In genomic region chr9:37617837-37618236, GRCh38 we compare ENCODE assay signal across 15 cellular contexts. TPM values are rescaled to one million over a fixed set of nuclear protein-coding genes. Genes with fewer than 3 reads are reported as not detected.
A peak's percentile ranks its signal among the peaks of the same experiment; 100 is the strongest.
DNase-seq lines count a peak whose midpoint lies in the region; ATAC-seq and TF ChIP-seq lines count a peak whose summit lies in the region.
"Had no signal": no experiment of that assay in that cellular context is flagged by ENCODE, and none has a peak within 500 bp of the region (broad histone marks: within the 10 kb centered on the region; RNA-seq: fewer than 3 reads in every experiment).

No MANE protein-coding gene starts in this region.

- ATAC-seq in Panc1: 0 out of 2 replicates have a peak, but pooled peaks have one; percentile 26
- no peak for ATAC-seq in HG02678 (IDR thresholded peaks at IDR 0.05; ENCODE audit: unreplicated experiment)
- ATAC-seq in GM18870 (IDR thresholded peaks at IDR 0.05; ENCODE audit: unreplicated experiment): no peak
- ATAC-seq in GM21515 (IDR thresholded peaks at IDR 0.05; ENCODE audit: unreplicated experiment): no peak
- ATAC-seq: activated CD8-positive, alpha-beta T cell treated with anti-CD3 and anti-CD28 coated beads, Interleukin-2, amount 10 ng/mL, durations not matched to agents 7 days and 5 days; activated naive CD4-positive, alpha-beta T cell treated with anti-CD3 and anti-CD28 coated beads, Interleukin-2, amount 50 U/mL, for 72 hours had no signal

- H3K4me1 ChIP-seq in mammary epithelial cell (ENCODE audit: insufficient read depth, low read length) (no peaks in the 10 kb centered on the region), Panc1 (ENCODE audit: control insufficient read depth, insufficient read depth, low read length) (no peaks in the 10 kb centered on the region)
- H3K4me1 ChIP-seq: transverse colon had no signal

- H3K36me3 ChIP-seq in mammary epithelial cell (ENCODE audit: insufficient read depth, low read length) (no peaks in the 10 kb centered on the region), Panc1 (ENCODE audit: control insufficient read depth, insufficient read depth, low read length) (no peaks in the 10 kb centered on the region)
- H3K36me3 ChIP-seq: transverse colon had no signal

- no peaks in the 10 kb centered on the region for H3K36me3 Mint-ChIP-seq in MCF 10A (ENCODE audit: insufficient read depth, unreplicated experiment)
- H3K36me3 Mint-ChIP-seq: activated naive CD4-positive, alpha-beta T cell treated with anti-CD3 and anti-CD28 coated beads, Interleukin-2, amount 50 U/mL, for 72 hours had no signal

- peak; percentile 14 for DNase-seq in MCF 10A (ENCODE audit: unreplicated experiment)
- DNase-seq in mammary epithelial cell: no peak
- no peak for DNase-seq in Panc1 (ENCODE audit: low read depth, low spot score)
- peak; percentile 12 for DNase-seq in glomerular visceral epithelial cell (ENCODE audit: extremely low spot score)
- no peak for DNase-seq in activated T-cell treated with anti-CD3 and anti-CD28 coated beads, Interleukin-2, amount 50 U/mL, for 48 hours
- DNase-seq: activated CD8-positive, alpha-beta T cell treated with anti-CD3 and anti-CD28 coated beads, Interleukin-2, amount 10 ng/mL, durations not matched to agents 7 days and 5 days; NCI-H446 treated with DMSO at 0.1 percent for 48 hours; RPMI8226; T1000; transverse colon had no signal

- H3K9me3 Mint-ChIP-seq in MCF 10A (ENCODE audit: unreplicated experiment): no peaks in the 10 kb centered on the region
- H3K9me3 Mint-ChIP-seq: activated naive CD4-positive, alpha-beta T cell treated with anti-CD3 and anti-CD28 coated beads, Interleukin-2, amount 50 U/mL, for 72 hours had no signal

- dilution Hi-C loops in mammary epithelial cell (cut with HindIII; ENCODE audit: low sequenced_read_pairs): no loop called here

- H3K27me3 Mint-ChIP-seq in MCF 10A (ENCODE audit: insufficient read depth, unreplicated experiment): no peaks in the 10 kb centered on the region

- H3K4me2 ChIP-seq in mammary epithelial cell (ENCODE audit: insufficient read depth, low read depth, low read length): no peak overlapping the region

- intact Hi-C loops in MCF 10A (cut with micrococcal nuclease): no loop called here
- intact Hi-C loops in mammary epithelial cell (cut with micrococcal nuclease): no loop called here
- intact Hi-C loops in Panc1 (cut with micrococcal nuclease; ENCODE audit: unreplicated experiment): no loop called here

- TF ChIP-seq CTCF in MCF 10A (IDR thresholded peaks at IDR 0.05; ENCODE audit: unreplicated experiment): no peak
- TF ChIP-seq CTCF in mammary epithelial cell (conservative IDR thresholded peaks at IDR 0.05 in 1 of 2, IDR thresholded peaks at IDR 0.05 in 1 of 2; ENCODE audit: extremely low read depth in 1 of 2, insufficient read depth in 1 of 2, low read depth in 1 of 2, low read length in 2 of 2): no peak
- no peak for TF ChIP-seq CTCF in Panc1 (IDR thresholded peaks at IDR 0.05)

- POLR2A ChIA-PET in MCF 10A (lab: Yijun Ruan, JAX) (no interaction called here), Panc1 (lab: Charles Lee) (no interaction called here)

- H3K27me3 ChIP-seq in mammary epithelial cell (ENCODE audit: insufficient read depth, low read length) (peaks cover 2% of the 10 kb centered on the region), Panc1 (ENCODE audit: control insufficient read depth, insufficient read depth, low read length) (peaks cover 7% of the 10 kb centered on the region; the same call in 1 of the 2 replicates)
- H3K27me3 ChIP-seq: transverse colon had no signal

- H3K4me3 ChIP-seq in mammary epithelial cell (replicated peaks in 1 of 3; ENCODE audit: insufficient read depth in 1 of 3, low read depth in 2 of 3, low read length in 3 of 3) (no peak overlapping the region), Panc1 (ENCODE audit: low read depth in 2 of 2, low read length in 2 of 2) (no peak overlapping the region)
- H3K4me3 ChIP-seq: coronary artery, transverse colon had no signal

- no peaks in the 10 kb centered on the region for H4K20me1 ChIP-seq in mammary epithelial cell (ENCODE audit: insufficient read depth, low read length)

- BruUV-seq in MCF 10A (replicated peaks; lab: Mats Ljungman, UMichigan) (no TSS peak), mammary epithelial cell (replicated peaks; lab: Mats Ljungman, UMichigan) (no TSS peak), Panc1 (replicated peaks; lab: Mats Ljungman, UMichigan) (no TSS peak)

- no peaks in the 10 kb centered on the region for H3K79me2 ChIP-seq in mammary epithelial cell (ENCODE audit: insufficient read depth, low read length)

- CTCF ChIA-PET in MCF 10A (lab: Yijun Ruan, JAX) (no interaction called here), mammary epithelial cell (lab: Charles Lee; ENCODE audit: low non-redundant PET) (no interaction called here), Panc1 (lab: Charles Lee) (no interaction called here)

- H2AFZ ChIP-seq in mammary epithelial cell (ENCODE audit: low read depth, low read length): no peak overlapping the region

- H3K9ac ChIP-seq in mammary epithelial cell (ENCODE audit: insufficient read depth, low read length): no peak overlapping the region

- no peaks in the 10 kb centered on the region for H3K4me1 Mint-ChIP-seq in MCF 10A (ENCODE audit: insufficient read depth, unreplicated experiment)

- in situ Hi-C loops in mammary epithelial cell (cut with MboI; ENCODE audit: low sequenced_read_pairs in 2 of 2) (no loop called here), Panc1 (cut with HindIII; ENCODE audit: low pct_unique_long_range_greater_than_20kb, low sequenced_read_pairs) (no loop called here)

- H3K4me3 Mint-ChIP-seq in MCF 10A (ENCODE audit: unreplicated experiment): no peak overlapping the region
- H3K4me3 Mint-ChIP-seq: activated CD8-positive, alpha-beta T cell treated with anti-CD3 and anti-CD28 coated beads, Interleukin-2, amount 10 ng/mL, durations not matched to agents 7 days and 5 days had no signal

- H3K27ac ChIP-seq in mammary epithelial cell (ENCODE audit: insufficient read depth, low read depth, low read length) (no peak overlapping the region), Panc1 (ENCODE audit: low read length) (no peak overlapping the region)
- H3K27ac ChIP-seq: coronary artery, transverse colon had no signal

- 79% methylated on average over 4 of the region's 4 CpGs for WGBS in mammary epithelial cell (ENCODE audit: low coverage, missing lambda C conversion rate)

- H3K9me3 ChIP-seq in mammary epithelial cell (replicated peaks; ENCODE audit: insufficient read depth, low read length) (no peaks in the 10 kb centered on the region), Panc1 (ENCODE audit: control insufficient read depth, insufficient read depth, low read depth, low read length) (no peaks in the 10 kb centered on the region)
- H3K9me3 ChIP-seq: transverse colon had no signal

- H3K27ac Mint-ChIP-seq in MCF 10A (ENCODE audit: low read depth, unreplicated experiment): no peak overlapping the region
- H3K27ac Mint-ChIP-seq: activated CD8-positive, alpha-beta T cell treated with anti-CD3 and anti-CD28 coated beads, Interleukin-2, amount 10 ng/mL, durations not matched to agents 7 days and 5 days had no signal

RNA-seq across cellular contexts. Expression of gene TOMM5, which starts 25.4 kb away (rescaled TPM):
- total RNA-seq in MCF 10A (2022) (151 and 164 TPM in 2 replicates), mammary epithelial cell (100 to 1,000 TPM in 1 of 2 donors, 10 to 100 TPM in 1; 69.7 to 135 TPM), Panc1 (2021; ENCODE audit: unreplicated experiment) (333 TPM)
- 170 TPM for polyA plus RNA-seq in mammary epithelial cell
- 36.0 TPM for polyA minus RNA-seq in mammary epithelial cell
- 307 TPM for polyA plus RNA-seq in Panc1 (2012; ENCODE audit: insufficient read length)

RNA-seq across cellular contexts. Expression of gene FRMPD1, which starts 32.9 kb away (rescaled TPM):
- total RNA-seq in MCF 10A (2022) (not detected in 2 replicates), mammary epithelial cell (under 1 TPM; 0.17 to 0.26 TPM), Panc1 (2021; ENCODE audit: unreplicated experiment) (0.21 TPM)
- 0.14 TPM for polyA plus RNA-seq in mammary epithelial cell
- polyA minus RNA-seq in mammary epithelial cell: not detected
- 0.18 TPM for polyA plus RNA-seq in Panc1 (2012; ENCODE audit: insufficient read length)
- total RNA-seq: activated CD8-positive, alpha-beta T cell treated with anti-CD3 and anti-CD28 coated beads, Interleukin-2, amount 10 ng/mL, durations not matched to agents 7 days and 5 days; activated naive CD4-positive, alpha-beta T cell treated with anti-CD3 and anti-CD28 coated beads, Interleukin-2, amount 50 U/mL, for 72 hours had no signal

RNA-seq across cellular contexts. Expression of gene FBXO10, which starts 41.7 kb away (rescaled TPM):
- total RNA-seq in MCF 10A (2022): 3.4 and 4.6 TPM in 2 replicates
- total RNA-seq in mammary epithelial cell: 10 to 100 TPM in 1 of 2 donors, 1 to 10 TPM in 1; 3.7 to 11.8 TPM
- 3.9 TPM for polyA plus RNA-seq in mammary epithelial cell
- 12.2 TPM for polyA minus RNA-seq in mammary epithelial cell
- 39.8 TPM for total RNA-seq in Panc1 (2021; ENCODE audit: unreplicated experiment)
- polyA plus RNA-seq in Panc1 (2012; ENCODE audit: insufficient read length): 37.8 TPM

Comparison
In these comparisons a context has a peak if more than half of its experiments do, and no peak if none do; other contexts are left out.
1. DNase-seq: peak in MCF 10A (single experiment) and glomerular visceral epithelial cell (single experiment); none in mammary epithelial cell (single experiment), Panc1 (single experiment) and activated T-cell treated with anti-CD3 and anti-CD28 coated beads, Interleukin-2, amount 50 U/mL, for 48 hours (0 of 2).